In the genomic region with DNA sequence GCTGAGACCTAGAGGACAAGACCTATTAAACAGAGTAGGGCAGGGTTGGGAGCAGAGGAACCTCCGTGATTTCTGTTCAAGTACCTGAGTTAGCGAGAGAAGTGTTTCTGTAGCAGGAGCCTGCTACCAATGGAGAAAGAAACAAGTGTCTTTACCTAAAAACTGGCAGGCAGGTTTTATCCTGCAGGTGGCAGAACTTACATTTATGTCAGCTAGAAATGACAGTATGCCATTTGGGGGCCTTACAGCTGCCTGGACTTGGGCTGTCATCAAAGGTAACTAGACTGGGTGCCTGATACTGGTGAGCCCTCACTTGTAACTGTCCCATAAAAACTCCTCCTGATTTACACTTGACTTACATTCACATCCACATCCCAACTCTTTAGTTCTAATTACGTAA, we compare ENCODE assay signal across 15 cellular contexts.
A peak's percentile ranks its signal among the peaks of the same experiment; 100 is the strongest.
DNase-seq lines count a peak whose midpoint lies in the region; ATAC-seq, FAIRE-seq and TF ChIP-seq lines count a peak whose summit lies in the region.
"Had no signal": no experiment of that assay in that cellular context is flagged by ENCODE, and none has a peak within 500 bp of the region (broad histone marks: within the 10 kb centered on the region; RNA-seq: fewer than 3 reads in every experiment).

No MANE protein-coding gene starts in this region.

- TF ChIP-seq CTCF in D721Med (IDR thresholded peaks at IDR 0.05; ENCODE audit: insufficient read depth, missing control alignments) (peak; percentile 17), OCI-LY3 (IDR thresholded peaks at IDR 0.05; ENCODE audit: low read depth, low read length) (peak; percentile 57)

- CTCF ChIA-PET in activated CD4-positive, alpha-beta T cell treated with anti-CD3 and anti-CD28 coated beads, Interleukin-2, amount 10 ng/mL, durations not matched to agents 7 days and 5 days (lab: Charles Lee) = no interaction called here

- POLR2A ChIA-PET in activated CD4-positive, alpha-beta T cell treated with anti-CD3 and anti-CD28 coated beads, Interleukin-2, amount 10 ng/mL, durations not matched to agents 7 days and 5 days (lab: Charles Lee) = no interaction called here

- no peaks in the 10 kb centered on the region for H4K20me1 ChIP-seq in OCI-LY3 (ENCODE audit: insufficient read depth, low read length)

- no peak overlapping the region for H3K9ac ChIP-seq in OCI-LY3 (ENCODE audit: low read length)

- H3K27ac Mint-ChIP-seq in activated CD4-positive, alpha-beta T cell treated with anti-CD3 and anti-CD28 coated beads, Interleukin-2, amount 10 ng/mL, durations not matched to agents 7 days and 5 days = no peak overlapping the region
- H3K27ac Mint-ChIP-seq: stimulated activated effector memory CD8-positive, alpha-beta T cell treated with anti-CD3 and anti-CD28 coated beads, Interleukin-12 subunit alpha, Interleukin-12 subunit beta, amount 100 ng/mL, for 72 hours had no signal

- H3K9me3 Mint-ChIP-seq in activated CD4-positive, alpha-beta T cell treated with anti-CD3 and anti-CD28 coated beads, Interleukin-2, amount 10 ng/mL, durations not matched to agents 7 days and 5 days = no peaks in the 10 kb centered on the region

- no peaks in the 10 kb centered on the region for H3K9me3 ChIP-seq in OCI-LY3 (ENCODE audit: insufficient read depth, low read length)
- no peaks in the 10 kb centered on the region for H3K9me3 ChIP-seq in small intestine (ENCODE audit: control insufficient read depth, low read depth)
- H3K9me3 ChIP-seq: prostate gland had no signal

- H3K36me3 ChIP-seq in OCI-LY3 (replicated peaks; ENCODE audit: low read depth, low read length) (no peaks in the 10 kb centered on the region), small intestine (ENCODE audit: control insufficient read depth in 2 of 2, insufficient read depth in 2 of 2, low read length in 2 of 2) (no peaks in the 10 kb centered on the region)
- H3K36me3 ChIP-seq: cardiac muscle cell, prostate gland had no signal

- no peaks in the 10 kb centered on the region for H3K4me1 Mint-ChIP-seq in activated CD4-positive, alpha-beta T cell treated with anti-CD3 and anti-CD28 coated beads, Interleukin-2, amount 10 ng/mL, durations not matched to agents 7 days and 5 days
- H3K4me1 Mint-ChIP-seq: stimulated activated effector memory CD8-positive, alpha-beta T cell treated with anti-CD3 and anti-CD28 coated beads, Interleukin-12 subunit alpha, Interleukin-12 subunit beta, amount 100 ng/mL, for 72 hours had no signal

- no peak overlapping the region for H3K4me3 ChIP-seq in OCI-LY3 (ENCODE audit: low read length)
- no peak overlapping the region for H3K4me3 ChIP-seq in small intestine (ENCODE audit: low read depth in 1 of 2, low read length in 2 of 2)
- H3K4me3 ChIP-seq: cardiac muscle cell, PC-9, prostate gland had no signal

- peaks cover 14% of the 10 kb centered on the region for H3K27me3 Mint-ChIP-seq in activated CD4-positive, alpha-beta T cell treated with anti-CD3 and anti-CD28 coated beads, Interleukin-2, amount 10 ng/mL, durations not matched to agents 7 days and 5 days

- no peaks in the 10 kb centered on the region for H3K79me2 ChIP-seq in OCI-LY3 (ENCODE audit: low read length)

- H3K4me1 ChIP-seq in OCI-LY3 (ENCODE audit: low read length) = peaks cover 4% of the 10 kb centered on the region
- no peaks in the 10 kb centered on the region for H3K4me1 ChIP-seq in small intestine (ENCODE audit: control insufficient read depth in 2 of 2, insufficient read depth in 1 of 2, low read depth in 1 of 2, low read length in 1 of 2)
- H3K4me1 ChIP-seq: prostate gland had no signal

- H3K27ac ChIP-seq in OCI-LY3 (ENCODE audit: low read length) (no peak overlapping the region), small intestine (ENCODE audit: low read depth in 1 of 2, low read length in 1 of 2) (no peak overlapping the region)
- H3K27ac ChIP-seq: cardiac muscle cell, PC-9, prostate gland had no signal

- no peak overlapping the region for H3K4me2 ChIP-seq in OCI-LY3 (ENCODE audit: low read length)
- H3K4me2 ChIP-seq: PC-9 had no signal

- WGBS in small intestine, 3 donors = 78 to 89% (median 85%) methylated on average over 3 of the region's 3 CpGs

- no peaks in the 10 kb centered on the region for H3K36me3 Mint-ChIP-seq in activated CD4-positive, alpha-beta T cell treated with anti-CD3 and anti-CD28 coated beads, Interleukin-2, amount 10 ng/mL, durations not matched to agents 7 days and 5 days (ENCODE audit: low read depth)
- H3K36me3 Mint-ChIP-seq: stimulated activated effector memory CD8-positive, alpha-beta T cell treated with anti-CD3 and anti-CD28 coated beads, Interleukin-12 subunit alpha, Interleukin-12 subunit beta, amount 100 ng/mL, for 72 hours had no signal

- no peak overlapping the region for H3K4me3 Mint-ChIP-seq in activated CD4-positive, alpha-beta T cell treated with anti-CD3 and anti-CD28 coated beads, Interleukin-2, amount 10 ng/mL, durations not matched to agents 7 days and 5 days
- H3K4me3 Mint-ChIP-seq: stimulated activated effector memory CD8-positive, alpha-beta T cell treated with anti-CD3 and anti-CD28 coated beads, Interleukin-12 subunit alpha, Interleukin-12 subunit beta, amount 100 ng/mL, for 72 hours had no signal

- peak; percentile 50 for ATAC-seq in GM18909 (IDR thresholded peaks at IDR 0.05; ENCODE audit: poor library complexity, unreplicated experiment)
- ATAC-seq: stimulated activated effector memory CD8-positive, alpha-beta T cell treated with anti-CD3 and anti-CD28 coated beads, Interleukin-12 subunit alpha, Interleukin-12 subunit beta, amount 100 ng/mL, for 72 hours had no signal

- H3K27me3 ChIP-seq in OCI-LY3 (ENCODE audit: low read depth, low read length) (no peaks in the 10 kb centered on the region), small intestine (ENCODE audit: control insufficient read depth in 2 of 2, insufficient read depth in 2 of 2, low read length in 2 of 2) (no peaks in the 10 kb centered on the region)
- H3K27me3 ChIP-seq: cardiac muscle cell had no signal

- H2AFZ ChIP-seq in OCI-LY3 (ENCODE audit: low read depth, low read length) = no peak overlapping the region
- H2AFZ ChIP-seq: PC-9 had no signal

- no peak for DNase-seq in D721Med (ENCODE audit: insufficient read length, low spot score)
- DNase-seq in iPS-NIHi11 (ENCODE audit: low spot score) = peak; percentile 29
- no peak for DNase-seq in hypothalamus (lab: John Stamatoyannopoulos, UW)
- DNase-seq in HuH-7.5 (ENCODE audit: low spot score) = no peak
- DNase-seq in small intestine = no peak
- DNase-seq in activated CD4-positive, alpha-beta T cell treated with anti-CD3 and anti-CD28 coated beads, Interleukin-2, amount 10 ng/mL, durations not matched to agents 7 days and 5 days = no peak
- DNase-seq: activated effector memory CD4-positive, alpha-beta T cell treated with anti-CD3 and anti-CD28 coated beads, Interleukin-2, amount 50 U/mL, for 16 hours; AML-193; NCI-H2171 treated with DMSO at 0.1 percent for 48 hours; PC-9 had no signal

- no peak for FAIRE-seq in D721Med (lab: Jason Lieb, UNC)
- no peak for FAIRE-seq in small intestine (lab: Jason Lieb, UNC)
